8 cellular contexts compared by ENCODE assay signal in the genomic region with DNA sequence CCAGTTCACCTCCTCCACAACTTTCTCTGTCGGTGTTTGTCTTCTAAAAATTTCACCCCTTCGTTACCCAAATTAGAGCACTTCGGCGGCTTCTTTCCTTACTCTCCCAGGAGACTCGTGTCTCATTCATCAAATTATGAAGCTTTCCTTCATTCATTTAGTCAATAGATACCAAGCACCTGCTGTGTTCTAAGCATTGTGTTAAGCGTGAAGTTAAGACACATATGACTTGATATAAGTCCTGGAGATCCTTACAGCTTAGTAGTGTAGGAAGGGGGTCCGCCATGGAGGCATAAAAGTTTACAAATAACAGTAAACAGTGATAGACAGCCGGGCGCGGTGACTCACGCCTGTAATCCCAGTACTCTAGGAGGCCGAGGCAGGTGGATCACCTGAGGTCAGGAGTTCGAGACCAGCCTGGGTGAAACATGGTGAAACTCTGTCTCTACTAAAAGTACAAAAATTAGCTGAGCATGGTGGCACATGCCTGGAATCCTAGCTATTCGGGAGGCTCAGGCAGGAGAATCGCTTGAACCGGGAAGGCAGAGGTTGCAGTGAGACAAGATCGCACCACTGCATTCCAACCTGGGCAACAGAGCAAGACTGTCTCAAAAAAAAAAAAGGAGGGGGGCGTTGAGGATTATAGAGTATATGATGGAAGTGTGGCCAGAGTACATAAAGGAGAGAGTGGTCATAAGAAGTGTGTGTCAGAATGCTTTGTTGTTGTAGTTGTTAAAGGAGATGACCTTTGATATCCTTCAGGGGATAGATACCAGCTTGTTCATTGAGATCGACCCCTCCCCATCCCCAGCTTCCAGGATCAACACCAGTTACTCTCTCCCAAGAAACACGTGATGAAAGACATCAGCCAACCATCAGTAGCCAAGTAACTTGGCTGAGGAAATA. TPM values are rescaled to one million over a fixed set of nuclear protein-coding genes. Genes with fewer than 3 reads are reported as not detected.
A peak's percentile ranks its signal among the peaks of the same experiment; 100 is the strongest.
DNase-seq lines count a peak whose midpoint lies in the region; ATAC-seq and TF ChIP-seq lines count a peak whose summit lies in the region.

No MANE protein-coding gene starts in this region.

- peak overlapping the region; percentile 86 for H3K4me3 ChIP-seq in OCI-LY1 (ENCODE audit: low read depth, low read length, poor library complexity, severe bottlenecking)
- peak overlapping the region; percentile 93 for H3K4me3 ChIP-seq in endodermal cell (ENCODE audit: low read length)

- no peak overlapping the region for H3K27ac ChIP-seq in OCI-LY1 (ENCODE audit: low read depth, low read length, poor library complexity, severe bottlenecking)
- H3K27ac ChIP-seq in endodermal cell (ENCODE audit: low read depth, low read length), result no peak overlapping the region

- H3K27ac Mint-ChIP-seq in endodermal cell, result peak overlapping the region; percentile 86
- peak overlapping the region; percentile 95 for H3K27ac Mint-ChIP-seq in osteocyte (ENCODE audit: unreplicated experiment)

- peaks cover 15% of the 10 kb centered on the region; the same call in 1 of the 2 replicates for H3K36me3 ChIP-seq in OCI-LY1 (ENCODE audit: insufficient read depth, low read length)
- peaks cover 9% of the 10 kb centered on the region for H3K36me3 ChIP-seq in endodermal cell (ENCODE audit: control insufficient read depth, insufficient read depth, low read length)

- H4K20me1 ChIP-seq in OCI-LY1 (ENCODE audit: insufficient read depth, low read length), result no peaks in the 10 kb centered on the region

- no peak for TF ChIP-seq CTCF in OCI-LY1 (IDR thresholded peaks at IDR 0.05; ENCODE audit: low read length)
- TF ChIP-seq CTCF in endodermal cell (conservative IDR thresholded peaks at IDR 0.05), result no peak
- TF ChIP-seq CTCF in osteocyte (IDR thresholded peaks at IDR 0.05), result no peak

- H3K27me3 ChIP-seq in OCI-LY1 (ENCODE audit: insufficient read depth, low read length), result no peaks in the 10 kb centered on the region
- H3K27me3 ChIP-seq in endodermal cell (ENCODE audit: control insufficient read depth, insufficient read depth, low read length, poor library complexity, severe bottlenecking), result no peaks in the 10 kb centered on the region

- no peaks in the 10 kb centered on the region for H3F3A ChIP-seq in OCI-LY1 (ENCODE audit: insufficient read depth, low read length)

- ATAC-seq in HG03432 (IDR thresholded peaks at IDR 0.05; ENCODE audit: unreplicated experiment), result no peak

- H3K9me3 Mint-ChIP-seq in endodermal cell (no peaks in the 10 kb centered on the region), osteocyte (ENCODE audit: unreplicated experiment) (no peaks in the 10 kb centered on the region)

- H3K27me3 Mint-ChIP-seq in endodermal cell (ENCODE audit: insufficient read depth) (peaks cover 1% of the 10 kb centered on the region), osteocyte (ENCODE audit: unreplicated experiment) (no peaks in the 10 kb centered on the region)

- peak overlapping the region; percentile 83; the same call in 1 of the 2 replicates for H2AFZ ChIP-seq in OCI-LY1 (ENCODE audit: low read length)

- H3K4me1 ChIP-seq in OCI-LY1 (ENCODE audit: insufficient read depth, low read length, severe bottlenecking), result peaks cover 49% of the 10 kb centered on the region
- H3K4me1 ChIP-seq in endodermal cell (ENCODE audit: control insufficient read depth, insufficient read depth, low read length), result peaks cover 5% of the 10 kb centered on the region

- H3K4me1 Mint-ChIP-seq in endodermal cell, result peaks cover 18% of the 10 kb centered on the region
- H3K4me1 Mint-ChIP-seq in osteocyte (ENCODE audit: unreplicated experiment), result peaks cover 31% of the 10 kb centered on the region

- WGBS in endodermal cell (ENCODE audit: insufficient coverage in 1 of 2, insufficient read length in 1 of 2), 2 experiments, result 71 to 74% methylated on average over 11 to 18 of the region's 20 CpGs

- H3K9me3 ChIP-seq in OCI-LY1 (ENCODE audit: low read length), result no peaks in the 10 kb centered on the region
- no peaks in the 10 kb centered on the region for H3K9me3 ChIP-seq in endodermal cell (ENCODE audit: control insufficient read depth, low read length)

- H3K79me2 ChIP-seq in OCI-LY1 (ENCODE audit: insufficient read depth, low read length), result peaks cover 9% of the 10 kb centered on the region

- DNase-seq in DMS53 (lab: John Stamatoyannopoulos, UW) (peak; percentile 67), endodermal cell (no peak), osteocyte (ENCODE audit: extremely low spot score, unreplicated experiment) (no peak), GOT3 (lab: John Stamatoyannopoulos, UW) (no peak), kidney glomerular epithelial cell (lab: John Stamatoyannopoulos, UW) (no peak), HK-2 (ENCODE audit: unreplicated experiment) (no peak)

- H3K4me2 ChIP-seq in OCI-LY1 (ENCODE audit: low read length), result peak overlapping the region; percentile 86

- H3K9me2 ChIP-seq in OCI-LY1 (ENCODE audit: low read depth, low read length), result no peaks in the 10 kb centered on the region

- H3K4me3 Mint-ChIP-seq in endodermal cell (peak overlapping the region; percentile 94), osteocyte (ENCODE audit: unreplicated experiment) (peak overlapping the region; percentile 90)

- H3K9ac ChIP-seq in OCI-LY1 (ENCODE audit: low read length), result peak overlapping the region; percentile 59; the same call in 1 of the 2 replicates
- H3K9ac ChIP-seq in endodermal cell (ENCODE audit: extremely low read depth, low read length, poor library complexity, severe bottlenecking), result no peak overlapping the region

- H3K36me3 Mint-ChIP-seq in endodermal cell (ENCODE audit: low read depth) (peaks cover 1% of the 10 kb centered on the region), osteocyte (ENCODE audit: unreplicated experiment) (peaks cover 4% of the 10 kb centered on the region)

RNA-seq across cellular contexts. Expression of gene CCDC32, which starts 0.7 kb away (rescaled TPM):
- total RNA-seq in endodermal cell, result 10 to 100 TPM; 14.9 to 16.8 TPM
- 20.6 TPM for polyA plus RNA-seq in endodermal cell (2013, experiment 1 of 2)
- 21.0 TPM for polyA plus RNA-seq in endodermal cell (2013, experiment 2 of 2)
- total RNA-seq in osteocyte, result 23.9 and 28.3 TPM in 2 replicates

RNA-seq across cellular contexts. Expression of gene RPUSD2, which starts 3.5 kb away (rescaled TPM):
- total RNA-seq in endodermal cell, result 10 to 100 TPM; 16.5 to 20.5 TPM
- polyA plus RNA-seq in endodermal cell (2013, experiment 1 of 2), result 10.2 TPM
- 8.3 TPM for polyA plus RNA-seq in endodermal cell (2013, experiment 2 of 2)
- 9.6 and 11.7 TPM in 2 replicates for total RNA-seq in osteocyte

RNA-seq across cellular contexts. Expression of gene KNL1, which starts 28.5 kb away (rescaled TPM):
- 10 to 100 TPM; 17.6 to 32.6 TPM for total RNA-seq in endodermal cell
- polyA plus RNA-seq in endodermal cell (2013, experiment 1 of 2), result 35.7 TPM
- 40.8 TPM for polyA plus RNA-seq in endodermal cell (2013, experiment 2 of 2)
- total RNA-seq in osteocyte, result 5.6 and 6.2 TPM in 2 replicates
